Comparison of ENCODE assay signal across 22 cellular contexts in genomic region chr2:4753721-4754120, GRCh38.
"Had no signal": no experiment of that assay in that cellular context is flagged by ENCODE, and none has a peak within 500 bp of the region (broad histone marks: within the 10 kb centered on the region; RNA-seq: fewer than 3 reads in every experiment).

No MANE protein-coding gene starts in this region.

- H3K4me3 Mint-ChIP-seq: dendritic cell treated with granulocyte-macrophage colony-stimulating factor and Interleukin-4, amounts not matched to agents 40 ng/mL and 50 ng/mL, for 4 days; effector memory CD8-positive, alpha-beta T cell; endodermal cell; mesothelial cell of epicardium had no signal

- H3K27ac Mint-ChIP-seq: dendritic cell treated with granulocyte-macrophage colony-stimulating factor and Interleukin-4, amounts not matched to agents 40 ng/mL and 50 ng/mL, for 4 days; effector memory CD8-positive, alpha-beta T cell; endodermal cell; mesothelial cell of epicardium had no signal

- H3K4me1 Mint-ChIP-seq: endodermal cell had no signal

- H3K9me3 ChIP-seq: esophagus squamous epithelium, gastrocnemius medialis, left lung, lower lobe of right lung had no signal

- H3K4me1 ChIP-seq: esophagus squamous epithelium, gastrocnemius medialis, heart right ventricle, left lung, lower lobe of right lung had no signal

- H3K27me3 Mint-ChIP-seq: dendritic cell treated with granulocyte-macrophage colony-stimulating factor and Interleukin-4, amounts not matched to agents 40 ng/mL and 50 ng/mL, for 4 days; effector memory CD8-positive, alpha-beta T cell had no signal

- H3K36me3 Mint-ChIP-seq: mesothelial cell of epicardium had no signal

- DNase-seq: effector CD8-positive, alpha-beta T cell; effector memory CD8-positive, alpha-beta T cell; endodermal cell; erythroblast; esophagus squamous epithelium; foreskin fibroblast; foreskin melanocyte; gastrocnemius medialis; glutamatergic neuron; head of caudate nucleus; heart right ventricle; hippocampal formation; left cardiac atrium; left lung; left ventricle myocardium superior; lower lobe of right lung; mesenchymal stem cell; mucosa of descending colon had no signal

- H3K27ac ChIP-seq: coronary artery, epithelial cell of prostate, esophagus squamous epithelium, gastrocnemius medialis, heart right ventricle, left lung, lower lobe of right lung had no signal

- H3K36me3 ChIP-seq: esophagus squamous epithelium, gastrocnemius medialis, heart right ventricle, left lung, lower lobe of right lung had no signal

- H3K4me3 ChIP-seq: coronary artery, esophagus squamous epithelium, gastrocnemius medialis, heart right ventricle, left lung, lower lobe of right lung, mucosa of descending colon had no signal

- H3K27me3 ChIP-seq: esophagus squamous epithelium, gastrocnemius medialis, left lung had no signal
